ENCODE assay signal across 17 cellular contexts in genomic region chr2:184402381-184402780, GRCh38.
A peak's percentile ranks its signal among the peaks of the same experiment; 100 is the strongest.
DNase-seq lines count a peak whose midpoint lies in the region; ATAC-seq and TF ChIP-seq lines count a peak whose summit lies in the region.
"Had no signal": no experiment of that assay in that cellular context is flagged by ENCODE, and none has a peak within 500 bp of the region (broad histone marks: within the 10 kb centered on the region; RNA-seq: fewer than 3 reads in every experiment).

No MANE protein-coding gene starts in this region.

- H3K4me1 Mint-ChIP-seq in activated T-cell treated with anti-CD3 and anti-CD28 coated beads, Interleukin-2, amount 50 U/mL, for 72 hours (ENCODE audit: low read depth) = no peaks in the 10 kb centered on the region
- H3K4me1 Mint-ChIP-seq: CD8-positive, alpha-beta memory T cell had no signal

- POLR2A ChIA-PET in SK-N-SH (lab: Yijun Ruan, JAX) = no interaction called here

- ATAC-seq in SK-N-SH treated with all-trans-retinoic acid at 6 μM for 48 hours (no peak), GM18505 (IDR thresholded peaks at IDR 0.05; ENCODE audit: unreplicated experiment) (no peak)
- no peak for ATAC-seq in activated T-cell treated with anti-CD3 and anti-CD28 coated beads, Interleukin-2, amount 50 U/mL, for 72 hours (replicated peaks in 1 of 2)
- ATAC-seq: K562 had no signal

- no peaks in the 10 kb centered on the region for H3K9me3 ChIP-seq in SK-N-SH

- no peak overlapping the region for H2AFZ ChIP-seq in SK-N-SH (ENCODE audit: low read depth)

- CTCF ChIA-PET in SK-N-SH (lab: Yijun Ruan, JAX) = no interaction called here

- no peaks in the 10 kb centered on the region for H3F3A ChIP-seq in SK-N-SH (replicated peaks; ENCODE audit: insufficient read depth)

- H3K27ac ChIP-seq in SK-N-SH (ENCODE audit: low read depth in 2 of 2, low read length in 1 of 2) (no peak overlapping the region), brain microvascular endothelial cell (no peak overlapping the region)
- H3K27ac ChIP-seq: 22Rv1, BLaER1, HL-60 had no signal

- H3K9me3 Mint-ChIP-seq in activated T-cell treated with anti-CD3 and anti-CD28 coated beads, Interleukin-2, amount 50 U/mL, for 72 hours = peaks cover 4 to 7% of the 10 kb centered on the region in 2 donors

- no peak for TF ChIP-seq POLR2A in GM18505 (IDR thresholded peaks at IDR 0.05; ENCODE audit: borderline replicate concordance, extremely low read depth, insufficient read depth, insufficient read length)

- H3K4me3 ChIP-seq in SK-N-SH (ENCODE audit: low read depth in 2 of 2, low read length in 1 of 2) (no peak overlapping the region), brain microvascular endothelial cell (ENCODE audit: low read depth, low read length) (no peak overlapping the region)
- H3K4me3 ChIP-seq: BLaER1, K562 had no signal

- H3K36me3 ChIP-seq in SK-N-SH (replicated peaks in 1 of 2; ENCODE audit: control insufficient read depth in 1 of 2, insufficient read depth in 2 of 2, low read length in 1 of 2) (no peaks in the 10 kb centered on the region), brain microvascular endothelial cell (replicated peaks) (no peaks in the 10 kb centered on the region)
- H3K36me3 ChIP-seq: BLaER1 had no signal

- H3K27me3 Mint-ChIP-seq in activated T-cell treated with anti-CD3 and anti-CD28 coated beads, Interleukin-2, amount 50 U/mL, for 72 hours (ENCODE audit: low read depth) = no peaks in the 10 kb centered on the region

- no peaks in the 10 kb centered on the region for H3K79me2 ChIP-seq in SK-N-SH (ENCODE audit: insufficient read depth)

- no peak for TF ChIP-seq CTCF in SK-N-SH (IDR thresholded peaks at IDR 0.05)
- TF ChIP-seq CTCF in brain microvascular endothelial cell (IDR thresholded peaks at IDR 0.05; ENCODE audit: low read depth, low read length, missing control alignments) = no peak

- H3K27me3 ChIP-seq in SK-N-SH (ENCODE audit: insufficient read depth) (no peaks in the 10 kb centered on the region), brain microvascular endothelial cell (replicated peaks) (no peaks in the 10 kb centered on the region)
- H3K27me3 ChIP-seq: BLaER1 had no signal

- no peak overlapping the region for H3K9ac ChIP-seq in SK-N-SH
- H3K9ac ChIP-seq: BLaER1 had no signal

- H3K4me3 Mint-ChIP-seq in activated T-cell treated with anti-CD3 and anti-CD28 coated beads, Interleukin-2, amount 50 U/mL, for 72 hours = no peak overlapping the region
- H3K4me3 Mint-ChIP-seq: CD8-positive, alpha-beta memory T cell had no signal

- TF ChIP-seq RAD21 in SK-N-SH (IDR thresholded peaks at IDR 0.05; ENCODE audit: low read length) = no peak

- no peaks in the 10 kb centered on the region for H3K36me3 Mint-ChIP-seq in activated T-cell treated with anti-CD3 and anti-CD28 coated beads, Interleukin-2, amount 50 U/mL, for 72 hours (ENCODE audit: insufficient read depth in 2 of 2)
- H3K36me3 Mint-ChIP-seq: CD8-positive, alpha-beta memory T cell had no signal

- no peaks in the 10 kb centered on the region for H4K20me1 ChIP-seq in SK-N-SH (ENCODE audit: insufficient read depth)
- H4K20me1 ChIP-seq: BLaER1 had no signal

- in situ Hi-C loops in brain microvascular endothelial cell (cut with HindIII; ENCODE audit: low pct_ligation_motif_present, low sequenced_read_pairs) = no loop called here

- no peak overlapping the region for H3K4me2 ChIP-seq in SK-N-SH
- H3K4me2 ChIP-seq: BLaER1 had no signal

- no peak overlapping the region for H3K27ac Mint-ChIP-seq in activated T-cell treated with anti-CD3 and anti-CD28 coated beads, Interleukin-2, amount 50 U/mL, for 72 hours
- H3K27ac Mint-ChIP-seq: CD8-positive, alpha-beta memory T cell had no signal

- TF ChIP-seq EP300 in SK-N-SH (IDR thresholded peaks at IDR 0.05; ENCODE audit: borderline replicate concordance in 1 of 2, low read depth in 1 of 2, low read length in 1 of 2) = no peak

- DNase-seq in SK-N-SH = no peak
- DNase-seq in RKO (ENCODE audit: low spot score) = peak; percentile 16
- DNase-seq in brain microvascular endothelial cell = peak; percentile 7
- no peak for DNase-seq in SKM-1 treated with dmso at 0.1 percent for 144 hours (lab: John Stamatoyannopoulos, UW; ENCODE audit: unreplicated experiment)
- DNase-seq in activated T-cell treated with anti-CD3 and anti-CD28 coated beads, Interleukin-2, amount 50 U/mL, for 72 hours = no peak
- no peak for DNase-seq in T-helper 2 cell
- DNase-seq: AML-193; Caco-2; CD8-positive, alpha-beta memory T cell; DMS79; HCEC 1CT had no signal

- no peaks in the 10 kb centered on the region for H3K9me2 ChIP-seq in SK-N-SH

- H3K4me1 ChIP-seq in SK-N-SH (ENCODE audit: control insufficient read depth in 1 of 2, insufficient read depth in 2 of 2, low read depth in 1 of 2, low read length in 1 of 2) = no peaks in the 10 kb centered on the region
- H3K4me1 ChIP-seq: BLaER1 had no signal

TF ChIP-seq in SK-N-SH, 30 proteins besides CTCF, POLR2A, EP300 and RAD21:
- TF ChIP-seq NFIC (IDR thresholded peaks at IDR 0.05; ENCODE audit: borderline replicate concordance) (no peak), REST (IDR thresholded peaks at IDR 0.05; ENCODE audit: low read depth, low read length) (peak; percentile 51; the same call in 1 of the 2 replicates)

TF ChIP-seq in SK-N-SH treated with all-trans-retinoic acid at 6 μM for 48 hours, 23 proteins besides CTCF, POLR2A, EP300 and RAD21:
- TF ChIP-seq SNAI2 (CRISPR knock-in tag; IDR thresholded peaks at IDR 0.05) (no peak), CSDC2 (CRISPR knock-in tag; IDR thresholded peaks at IDR 0.05) (no peak)

Comparison
In these comparisons a context has a peak if more than half of its experiments do, and no peak if none do; other contexts are left out.
1. DNase-seq: peak in RKO (single experiment) and brain microvascular endothelial cell (single experiment); none in SK-N-SH (single experiment), SKM-1 treated with dmso at 0.1 percent for 144 hours (single experiment), activated T-cell treated with anti-CD3 and anti-CD28 coated beads, Interleukin-2, amount 50 U/mL, for 72 hours (0 of 2) and T-helper 2 cell (0 of 5).